Comparison of ENCODE assay signal across 10 cellular contexts in the genomic region with DNA sequence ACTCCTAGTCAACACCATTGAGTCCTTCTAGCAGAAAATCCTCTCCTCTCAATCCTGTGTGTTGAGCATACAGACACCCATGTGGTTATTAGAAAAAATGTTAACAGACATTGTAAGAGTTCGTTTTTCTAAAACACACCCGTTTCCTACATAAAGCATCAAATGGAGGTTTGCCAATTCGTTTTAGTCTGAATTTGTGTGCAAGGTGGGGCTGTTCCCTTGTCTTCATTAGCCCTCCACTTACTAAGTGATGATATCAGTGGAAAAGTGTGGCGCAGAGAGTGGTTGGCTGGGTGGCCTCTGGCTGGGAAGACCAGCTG. TPM values are rescaled to one million over a fixed set of nuclear protein-coding genes. Genes with fewer than 3 reads are reported as not detected.
DNase-seq lines count a peak whose midpoint lies in the region; ATAC-seq and TF ChIP-seq lines count a peak whose summit lies in the region.
"Had no signal": no experiment of that assay in that cellular context is flagged by ENCODE, and none has a peak within 500 bp of the region (broad histone marks: within the 10 kb centered on the region; RNA-seq: fewer than 3 reads in every experiment).

No MANE protein-coding gene starts in this region.

- H3K9me2 ChIP-seq in OCI-LY7 (ENCODE audit: insufficient read depth, low read length) = no peaks in the 10 kb centered on the region

- H3K4me2 ChIP-seq in OCI-LY7 (ENCODE audit: low read length) (peak overlapping the region; percentile 87), neural progenitor cell (peak overlapping the region; percentile 87)

- TF ChIP-seq CTCF in CD8-positive, alpha-beta T cell (IDR thresholded peaks at IDR 0.05) = no peak
- no peak for TF ChIP-seq CTCF in OCI-LY7 (conservative IDR thresholded peaks at IDR 0.05; ENCODE audit: low read length)
- no peak for TF ChIP-seq CTCF in neural progenitor cell (IDR thresholded peaks at IDR 0.05)

- H3K4me1 ChIP-seq in CD8-positive, alpha-beta T cell (ENCODE audit: insufficient read depth, low read length) = peaks cover 66% of the 10 kb centered on the region
- H3K4me1 ChIP-seq in OCI-LY7 (ENCODE audit: insufficient read depth, low read length, poor library complexity, severe bottlenecking) (peaks cover 29% of the 10 kb centered on the region), endocrine pancreas (ENCODE audit: control insufficient read depth, insufficient read depth, low read length) (no peaks in the 10 kb centered on the region), neural progenitor cell (peaks cover 36% of the 10 kb centered on the region)

- H3K4me3 Mint-ChIP-seq in CD8-positive, alpha-beta T cell = peak overlapping the region; percentile 98
- peak overlapping the region; percentile 69 for H3K4me3 Mint-ChIP-seq in neural progenitor cell

- no peaks in the 10 kb centered on the region for H3K36me3 ChIP-seq in CD8-positive, alpha-beta T cell (ENCODE audit: insufficient read depth, low read length)
- H3K36me3 ChIP-seq in OCI-LY7 (ENCODE audit: insufficient read depth, low read length) (peaks cover 27% of the 10 kb centered on the region), endocrine pancreas (ENCODE audit: control insufficient read depth, insufficient read depth, low read length) (no peaks in the 10 kb centered on the region), neural progenitor cell (no peaks in the 10 kb centered on the region)
- H3K36me3 ChIP-seq: tibial artery had no signal

- intact Hi-C loops in CD8-positive, alpha-beta T cell (cut with DNase I, micrococcal nuclease) = loop anchor here in 1 of 2 experiments (1.0 kb wide), 2 partner anchors 8 to 19 kb away; no protein-coding TSS in a partner anchor
- intact Hi-C loops in OCI-LY7 (cut with micrococcal nuclease; ENCODE audit: unreplicated experiment) = no loop called here

- H3K36me3 Mint-ChIP-seq in CD8-positive, alpha-beta T cell = peaks cover 45% of the 10 kb centered on the region
- peaks cover 15% of the 10 kb centered on the region for H3K36me3 Mint-ChIP-seq in neural progenitor cell

- H3K9me3 Mint-ChIP-seq in CD8-positive, alpha-beta T cell = no peaks in the 10 kb centered on the region
- H3K9me3 Mint-ChIP-seq in neural progenitor cell = no peaks in the 10 kb centered on the region

- no peaks in the 10 kb centered on the region for H3K9me3 ChIP-seq in CD8-positive, alpha-beta T cell (ENCODE audit: low read length)
- H3K9me3 ChIP-seq in OCI-LY7 (ENCODE audit: low read length) = no peaks in the 10 kb centered on the region
- H3K9me3 ChIP-seq in endocrine pancreas (ENCODE audit: control insufficient read depth, low read length) = no peaks in the 10 kb centered on the region
- H3K9me3 ChIP-seq in neural progenitor cell (ENCODE audit: low read depth) = no peaks in the 10 kb centered on the region
- H3K9me3 ChIP-seq: tibial artery had no signal

- H3K79me2 ChIP-seq in OCI-LY7 (ENCODE audit: insufficient read depth, low read depth, low read length) (peaks cover 26% of the 10 kb centered on the region; the same call in 1 of the 2 replicates), neural progenitor cell (ENCODE audit: low read depth) (peaks cover 77% of the 10 kb centered on the region)

- peak; percentile 0 for ATAC-seq in CD8-positive, alpha-beta T cell
- ATAC-seq in HG02798 (IDR thresholded peaks at IDR 0.05; ENCODE audit: poor library complexity, unreplicated experiment) = no peak

- peaks cover 27% of the 10 kb centered on the region for H3F3A ChIP-seq in neural progenitor cell (ENCODE audit: low read depth)

- H3K4me3 ChIP-seq in CD8-positive, alpha-beta T cell (ENCODE audit: low read depth, low read length) = peak overlapping the region; percentile 78
- H3K4me3 ChIP-seq in OCI-LY7 (ENCODE audit: low read depth, low read length, poor library complexity, severe bottlenecking) (peak overlapping the region; percentile 33), endocrine pancreas (ENCODE audit: control insufficient read depth, insufficient read depth, low read length) (peak overlapping the region; percentile 4), neural progenitor cell (peak overlapping the region; percentile 99)

- H3K9ac ChIP-seq in endocrine pancreas (ENCODE audit: control insufficient read depth, insufficient read depth, low read length) (peak overlapping the region; percentile 31), neural progenitor cell (no peak overlapping the region)

- H3K27ac ChIP-seq in CD8-positive, alpha-beta T cell (ENCODE audit: low read depth, low read length) = peak overlapping the region; percentile 49
- H3K27ac ChIP-seq in OCI-LY7 (ENCODE audit: low read depth, low read length, poor library complexity, severe bottlenecking) = no peak overlapping the region
- no peak overlapping the region for H3K27ac ChIP-seq in neural progenitor cell

- no TSS peak for BruUV-seq in OCI-LY7 (replicated peaks; lab: Mats Ljungman, UMichigan)

- CTCF ChIA-PET in CD8-positive, alpha-beta T cell (lab: Charles Lee) = interaction anchor here (1.0 to 9.1 kb wide), 10 partner anchors 8 to 115 kb away, joined by 5 to 67 read pairs (median 14); a partner anchor contains a TSS
- CTCF ChIA-PET in OCI-LY7 (lab: Charles Lee; ENCODE audit: unreplicated experiment) = interaction anchor here (0.6 kb wide), 1 partner anchor 9 kb away, joined by 3 read pairs; no protein-coding TSS in a partner anchor

- H3K27ac Mint-ChIP-seq in CD8-positive, alpha-beta T cell = peak overlapping the region; percentile 96
- no peak overlapping the region for H3K27ac Mint-ChIP-seq in neural progenitor cell

- peaks cover 70% of the 10 kb centered on the region for H3K4me1 Mint-ChIP-seq in CD8-positive, alpha-beta T cell (ENCODE audit: low read depth)
- peaks cover 39% of the 10 kb centered on the region for H3K4me1 Mint-ChIP-seq in neural progenitor cell

- peaks cover 11% of the 10 kb centered on the region; the same call in 1 of the 2 replicates for H4K20me1 ChIP-seq in OCI-LY7 (ENCODE audit: insufficient read depth, low read length)
- H4K20me1 ChIP-seq in neural progenitor cell (ENCODE audit: low read depth) = peaks cover 56% of the 10 kb centered on the region

- DNase-seq in CD8-positive, alpha-beta T cell = no peak
- DNase-seq in OCI-LY7 (ENCODE audit: low spot score) = no peak
- no peak for DNase-seq in neural progenitor cell (ENCODE audit: low spot score)
- DNase-seq in NCI-H146 treated with DMSO at 0.1 percent for 48 hours (lab: John Stamatoyannopoulos, UW; ENCODE audit: unreplicated experiment) = no peak
- DNase-seq in NCI-H526 treated with DMSO at 0.1 percent for 48 hours (lab: John Stamatoyannopoulos, UW) = no peak
- DNase-seq in NCI-H1048 (lab: John Stamatoyannopoulos, UW) = no peak
- DNase-seq: DMS 273 treated with DMSO at 0.1 percent for 48 hours, tibial artery had no signal

- no peak overlapping the region for H2AFZ ChIP-seq in OCI-LY7 (ENCODE audit: low read length)
- H2AFZ ChIP-seq in neural progenitor cell (replicated peaks) = no peak overlapping the region

- no peaks in the 10 kb centered on the region for H3K27me3 ChIP-seq in CD8-positive, alpha-beta T cell (ENCODE audit: insufficient read depth, low read length)
- H3K27me3 ChIP-seq in endocrine pancreas (ENCODE audit: control insufficient read depth, insufficient read depth, low read length) = no peaks in the 10 kb centered on the region
- no peaks in the 10 kb centered on the region for H3K27me3 ChIP-seq in neural progenitor cell
- H3K27me3 ChIP-seq: tibial artery had no signal

- no peaks in the 10 kb centered on the region for H3K27me3 Mint-ChIP-seq in CD8-positive, alpha-beta T cell (ENCODE audit: low read depth)
- peaks cover 7% of the 10 kb centered on the region for H3K27me3 Mint-ChIP-seq in neural progenitor cell (ENCODE audit: insufficient read depth, low read depth)

- POLR2A ChIA-PET in CD8-positive, alpha-beta T cell (lab: Charles Lee) = interaction anchor here (0.8 to 6.1 kb wide), 9 partner anchors 8 to 94 kb away, joined by 3 to 67 read pairs (median 10); a partner anchor contains a TSS
- POLR2A ChIA-PET in OCI-LY7 (lab: Charles Lee) = interaction anchor here (0.6 to 2.1 kb wide), 4 partner anchors 10 to 94 kb away, joined by 3 to 8 read pairs (median 5); no protein-coding TSS in a partner anchor

RNA-seq across cellular contexts. Expression of a gene that starts 2.7 kb away (rescaled TPM):
- 10 to 100 TPM; 72.5 to 73.7 TPM for total RNA-seq in CD8-positive, alpha-beta T cell
- total RNA-seq in OCI-LY7 (2014; rRNA removed; shearing (Covaris generic)) = 73.2 and 86.1 TPM in 2 replicates
- total RNA-seq in OCI-LY7 (2022) (116 and 122 TPM in 2 replicates), neural progenitor cell (ENCODE audit: low replicate concordance) (27.1 and 63.8 TPM in 2 replicates)

RNA-seq across cellular contexts. Expression of a gene that starts 14.1 kb away (rescaled TPM):
- 10 to 100 TPM; 33.7 to 36.0 TPM for total RNA-seq in CD8-positive, alpha-beta T cell
- total RNA-seq in OCI-LY7 (2014; rRNA removed; shearing (Covaris generic)) = 2.8 and 6.3 TPM in 2 replicates
- 12.7 and 18.9 TPM in 2 replicates for total RNA-seq in OCI-LY7 (2022)
- 1.5 and 4.3 TPM in 2 replicates for total RNA-seq in neural progenitor cell (ENCODE audit: low replicate concordance)

RNA-seq across cellular contexts. Expression of a gene that starts 25.0 kb away (rescaled TPM):
- 10 to 100 TPM; 37.9 to 41.1 TPM for total RNA-seq in CD8-positive, alpha-beta T cell
- 77.2 and 99.3 TPM in 2 replicates for total RNA-seq in OCI-LY7 (2014; rRNA removed; shearing (Covaris generic))
- total RNA-seq in OCI-LY7 (2022) (87.9 and 89.0 TPM in 2 replicates), neural progenitor cell (ENCODE audit: low replicate concordance) (68.9 and 75.3 TPM in 2 replicates)

RNA-seq across cellular contexts. Expression of a gene that starts 38.4 kb away (rescaled TPM):
- not detected for total RNA-seq in CD8-positive, alpha-beta T cell
- total RNA-seq in OCI-LY7 (2014; rRNA removed; shearing (Covaris generic)) = not detected in 2 replicates
- total RNA-seq in OCI-LY7 (2022) (not detected in 2 replicates), neural progenitor cell (ENCODE audit: low replicate concordance) (not detected in 2 replicates)

Comparison
In these comparisons a context has a peak if more than half of its experiments do, and no peak if none do; other contexts are left out.
1. H3K4me3 ChIP-seq: peak in every context shown above with its lines; median percentile 99 in neural progenitor cell; 78 in CD8-positive, alpha-beta T cell; 33 in OCI-LY7; 4 in endocrine pancreas.